ENCODE assay signal across 38 cellular contexts in the genomic region with DNA sequence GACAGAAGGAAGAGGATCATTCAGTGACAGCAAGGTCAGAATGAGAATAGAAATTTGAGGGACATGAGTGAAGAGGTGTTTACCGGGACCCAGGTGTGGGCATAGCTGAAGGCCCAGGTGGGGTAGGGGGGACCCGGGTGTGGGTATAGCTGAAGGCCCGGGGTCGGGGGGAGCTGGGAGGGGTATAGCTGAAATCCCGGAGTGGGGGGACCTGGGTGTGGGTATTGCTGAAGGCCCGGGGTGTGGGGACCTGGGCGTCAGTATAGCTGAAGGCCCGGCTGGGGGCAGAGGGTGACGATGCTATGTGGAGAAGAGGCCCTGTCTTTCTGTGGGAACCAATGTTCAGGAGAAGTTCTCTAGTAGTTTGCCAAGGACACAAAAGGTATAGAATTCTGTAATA.
"Had no signal": no experiment of that assay in that cellular context is flagged by ENCODE, and none has a peak within 500 bp of the region (broad histone marks: within the 10 kb centered on the region; RNA-seq: fewer than 3 reads in every experiment).

No MANE protein-coding gene starts in this region.

- H3K9me3 Mint-ChIP-seq: activated naive CD4-positive, alpha-beta T cell treated with anti-CD3 and anti-CD28 coated beads, Interleukin-2, amount 10 ng/mL, durations not matched to agents 7 days and 5 days; activated naive CD4-positive, alpha-beta T cell treated with anti-CD3 and anti-CD28 coated beads, Interleukin-2, amount 50 U/mL, for 24 hours; activated T-helper 17 cell treated with anti-CD3 and anti-CD28 coated beads, Interleukin-2, amount 50 U/mL, for 72 hours had no signal

- H3K4me1 ChIP-seq: adrenal gland, body of pancreas, breast epithelium had no signal

- H3K4me3 Mint-ChIP-seq: activated naive CD4-positive, alpha-beta T cell treated with anti-CD3 and anti-CD28 coated beads for 36 hours; activated naive CD4-positive, alpha-beta T cell treated with anti-CD3 and anti-CD28 coated beads, Interleukin-2, amount 10 ng/mL, durations not matched to agents 7 days and 5 days; activated naive CD4-positive, alpha-beta T cell treated with anti-CD3 and anti-CD28 coated beads, Interleukin-2, amount 50 U/mL, for 24 hours; activated naive CD8-positive, alpha-beta T cell; activated naive CD8-positive, alpha-beta T cell treated with anti-CD3 and anti-CD28 coated beads for 36 hours; activated naive CD8-positive, alpha-beta T cell treated with anti-CD3 and anti-CD28 coated beads, Interleukin-2, amount 10 ng/mL, durations not matched to agents 7 days and 5 days; activated naive CD8-positive, alpha-beta T cell treated with anti-CD3 and anti-CD28 coated beads, Interleukin-2, amount 50 U/mL, for 24 hours; activated T-cell treated with anti-CD3 and anti-CD28 coated beads, Interleukin-2, amount 50 U/mL, for 24 hours; activated T-cell treated with anti-CD3 and anti-CD28 coated beads, Interleukin-2, amount 50 U/mL, for 4 hours; activated T-cell treated with anti-CD3 and anti-CD28 coated beads, Interleukin-2, amount 50 U/mL, for 72 hours; activated T-helper 1 cell treated with anti-CD3 and anti-CD28 coated beads, Interleukin-12 subunit alpha, Interleukin-12 subunit beta, Interleukin-2, Interleukin-4 antibody, amounts not matched to agents 30 ng/mL and 10 ng/mL and 1 ng/mL, durations not matched to agents 14 hours and 24 hours and 36 hours; activated T-helper 17 cell treated with anti-CD3 and anti-CD28 coated beads, Interleukin-2, amount 50 U/mL, for 72 hours; brain; central memory CD8-positive, alpha-beta T cell had no signal

- H3K36me3 ChIP-seq: adrenal gland, ascending aorta, brain microvascular endothelial cell, breast epithelium, cardiac muscle cell had no signal

- H3K36me3 Mint-ChIP-seq: activated naive CD4-positive, alpha-beta T cell treated with anti-CD3 and anti-CD28 coated beads, Interleukin-2, amount 10 ng/mL, durations not matched to agents 7 days and 5 days; activated naive CD4-positive, alpha-beta T cell treated with anti-CD3 and anti-CD28 coated beads, Interleukin-2, amount 50 U/mL, for 24 hours; activated naive CD8-positive, alpha-beta T cell treated with anti-CD3 and anti-CD28 coated beads for 36 hours; activated naive CD8-positive, alpha-beta T cell treated with anti-CD3 and anti-CD28 coated beads, Interleukin-2, amount 10 ng/mL, durations not matched to agents 7 days and 5 days; brain had no signal

- H3K27me3 ChIP-seq: adrenal gland, ascending aorta, body of pancreas, brain microvascular endothelial cell, breast epithelium, cardiac muscle cell had no signal

- H3K27me3 Mint-ChIP-seq: brain had no signal

- H3K4me3 ChIP-seq: adrenal gland, ascending aorta, body of pancreas, breast epithelium, cardiac muscle cell had no signal

- DNase-seq: activated effector memory CD4-positive, alpha-beta T cell treated with anti-CD3 and anti-CD28 coated beads, Interleukin-2, amount 50 U/mL, for 16 hours; activated effector memory CD4-positive, alpha-beta T cell treated with Interleukin-2 at 50 U/mL for 16 hours; activated gamma-delta T cell; activated gamma-delta T cell treated with Interleukin-2 at 50 U/mL for 16 hours; activated naive CD4-positive, alpha-beta T cell; activated naive CD4-positive, alpha-beta T cell treated with anti-CD3 and anti-CD28 coated beads for 36 hours; activated naive CD4-positive, alpha-beta T cell treated with anti-CD3 and anti-CD28 coated beads, Interleukin-2, amount 10 ng/mL, durations not matched to agents 7 days and 5 days; activated naive CD4-positive, alpha-beta T cell treated with anti-CD3 and anti-CD28 coated beads, Interleukin-2, amount 50 U/mL, for 16 hours; activated naive CD4-positive, alpha-beta T cell treated with Interleukin-2 at 50 U/mL for 16 hours; activated naive CD8-positive, alpha-beta T cell treated with anti-CD3 and anti-CD28 coated beads for 36 hours; activated naive CD8-positive, alpha-beta T cell treated with anti-CD3 and anti-CD28 coated beads, Interleukin-2, amount 10 ng/mL, durations not matched to agents 7 days and 5 days; activated naive CD8-positive, alpha-beta T cell treated with anti-CD3 and anti-CD28 coated beads, Interleukin-2, amount 50 U/mL, for 24 hours; activated T-cell treated with anti-CD3 and anti-CD28 coated beads for 4 hours; activated T-cell treated with anti-CD3 and anti-CD28 coated beads, Interleukin-2, amount 50 U/mL, for 1 hour; activated T-cell treated with anti-CD3 and anti-CD28 coated beads, Interleukin-2, amount 50 U/mL, for 24 hours; activated T-cell treated with anti-CD3 and anti-CD28 coated beads, Interleukin-2, amount 50 U/mL, for 4 hours; activated T-cell treated with anti-CD3 and anti-CD28 coated beads, Interleukin-2, amount 50 U/mL, for 48 hours; activated T-cell treated with anti-CD3 and anti-CD28 coated beads, Interleukin-2, amount 50 U/mL, for 72 hours; adrenal gland; amniotic stem cell; amygdala; anterior cingulate cortex; aorta; body of pancreas; brain microvascular endothelial cell; caudate nucleus; central memory CD4-positive, alpha-beta T cell had no signal

- H3K27ac Mint-ChIP-seq: activated naive CD4-positive, alpha-beta T cell treated with anti-CD3 and anti-CD28 coated beads for 36 hours; activated naive CD4-positive, alpha-beta T cell treated with anti-CD3 and anti-CD28 coated beads, Interleukin-2, amount 10 ng/mL, durations not matched to agents 7 days and 5 days; activated naive CD4-positive, alpha-beta T cell treated with anti-CD3 and anti-CD28 coated beads, Interleukin-2, amount 50 U/mL, for 24 hours; activated naive CD4-positive, alpha-beta T cell treated with anti-CD3 and anti-CD28 coated beads, Interleukin-2, amount 50 U/mL, for 72 hours; activated naive CD8-positive, alpha-beta T cell; activated naive CD8-positive, alpha-beta T cell treated with anti-CD3 and anti-CD28 coated beads for 36 hours; activated naive CD8-positive, alpha-beta T cell treated with anti-CD3 and anti-CD28 coated beads, Interleukin-2, amount 10 ng/mL, durations not matched to agents 7 days and 5 days; activated naive CD8-positive, alpha-beta T cell treated with anti-CD3 and anti-CD28 coated beads, Interleukin-2, amount 50 U/mL, for 24 hours; activated T-cell treated with anti-CD3 and anti-CD28 coated beads, Interleukin-2, amount 50 U/mL, for 24 hours; activated T-cell treated with anti-CD3 and anti-CD28 coated beads, Interleukin-2, amount 50 U/mL, for 72 hours; activated T-helper 1 cell treated with anti-CD3 and anti-CD28 coated beads, Interleukin-12 subunit alpha, Interleukin-12 subunit beta, Interleukin-2, Interleukin-4 antibody, amounts not matched to agents 30 ng/mL and 10 ng/mL and 1 ng/mL, durations not matched to agents 14 hours and 24 hours and 36 hours; activated T-helper 17 cell treated with anti-CD3 and anti-CD28 coated beads, Interleukin-2, amount 50 U/mL, for 72 hours; activated T-helper 2 cell treated with anti-CD3 and anti-CD28 coated beads, Interferon-gamma antibody, Interleukin-2, Interleukin-4, amounts not matched to agents 10 μg/mL and 5 μg/mL and 100 μg/mL, durations not matched to agents 14 hours and 24 hours and 36 hours; brain had no signal

- H3K9me3 ChIP-seq: adrenal gland, body of pancreas, breast epithelium had no signal

- H3K4me1 Mint-ChIP-seq: activated naive CD8-positive, alpha-beta T cell treated with anti-CD3 and anti-CD28 coated beads for 36 hours had no signal

- H3K27ac ChIP-seq: adrenal gland, ascending aorta, body of pancreas, brain microvascular endothelial cell, breast epithelium, cardiac muscle cell had no signal

- ATAC-seq: activated naive CD4-positive, alpha-beta T cell treated with anti-CD3 and anti-CD28 coated beads, Interleukin-2, amount 50 U/mL, for 72 hours; activated naive CD8-positive, alpha-beta T cell treated with anti-CD3 and anti-CD28 coated beads, Interleukin-2, amount 50 U/mL, for 24 hours; activated T-cell treated with anti-CD3 and anti-CD28 coated beads, Interleukin-2, amount 50 U/mL, for 4 hours; activated T-cell treated with anti-CD3 and anti-CD28 coated beads, Interleukin-2, amount 50 U/mL, for 72 hours; activated T-helper 17 cell treated with anti-CD3 and anti-CD28 coated beads, Interleukin-2, amount 50 U/mL, for 72 hours; body of pancreas had no signal
